9 cellular contexts compared by ENCODE assay signal in genomic region chr5:7849531-7850240, GRCh38. TPM values are rescaled to one million over a fixed set of nuclear protein-coding genes. Genes with fewer than 3 reads are reported as not detected.
DNase-seq lines count a peak whose midpoint lies in the region; ATAC-seq and TF ChIP-seq lines count a peak whose summit lies in the region.
"Had no signal": no experiment of that assay in that cellular context is flagged by ENCODE, and none has a peak within 500 bp of the region (broad histone marks: within the 10 kb centered on the region; RNA-seq: fewer than 3 reads in every experiment).

No MANE protein-coding gene starts in this region.

- no peak overlapping the region for H3K27ac Mint-ChIP-seq in WTC11

- intact Hi-C loops in sigmoid colon (cut with DNase I): no loop called here

- H3K27me3 Mint-ChIP-seq in WTC11 (ENCODE audit: low read depth): peaks cover 74% of the 10 kb centered on the region

- DNase-seq in NCI-H82 (lab: John Stamatoyannopoulos, UW): peak; percentile 61
- no peak for DNase-seq in NCI-H82 treated with DMSO at 0.1 percent for 48 hours (lab: John Stamatoyannopoulos, UW; ENCODE audit: unreplicated experiment)
- DNase-seq in WTC11 (ENCODE audit: low spot score): peak; percentile 49
- no peak for DNase-seq in right atrium auricular region (ENCODE audit: low spot score)
- no peak for DNase-seq in sigmoid colon

- peaks cover 7% of the 10 kb centered on the region for H3K4me1 Mint-ChIP-seq in WTC11

- no peaks in the 10 kb centered on the region for H3K36me3 Mint-ChIP-seq in WTC11

- 6% methylated on average over 37 of the region's 37 CpGs for WGBS in sigmoid colon, 2 donors

- no peak overlapping the region for H3K27ac ChIP-seq in right atrium auricular region
- H3K27ac ChIP-seq in sigmoid colon: no peak overlapping the region
- H3K27ac ChIP-seq: BLaER1 had no signal

- ATAC-seq in WTC11 (peak; percentile 46), HG02840 (IDR thresholded peaks at IDR 0.05; ENCODE audit: low FRiP score, unreplicated experiment) (no peak), HG03520 (IDR thresholded peaks at IDR 0.05; ENCODE audit: unreplicated experiment) (no peak), HG02588 (IDR thresholded peaks at IDR 0.05; ENCODE audit: unreplicated experiment) (no peak)

- POLR2A ChIA-PET in WTC11 (lab: Charles Lee): no interaction called here

- H3K36me3 ChIP-seq in right atrium auricular region (no peaks in the 10 kb centered on the region), sigmoid colon (no peaks in the 10 kb centered on the region)
- H3K36me3 ChIP-seq: BLaER1 had no signal

- no peak for TF ChIP-seq POLR2A in sigmoid colon (IDR thresholded peaks at IDR 0.05)

- H3K27me3 ChIP-seq in right atrium auricular region (peaks cover 4% of the 10 kb centered on the region in 2 donors), sigmoid colon (peaks cover 7 to 45% (median 26%) of the 10 kb centered on the region in 3 donors)

- H3K9me3 Mint-ChIP-seq in WTC11: peaks cover 9% of the 10 kb centered on the region

- H3K4me1 ChIP-seq in right atrium auricular region (peaks cover 0 to 23% of the 10 kb centered on the region in 2 donors), sigmoid colon (peaks cover 0 to 19% (median 17%) of the 10 kb centered on the region in 4 donors)
- H3K4me1 ChIP-seq: BLaER1 had no signal

- H3K4me3 Mint-ChIP-seq in WTC11: peak overlapping the region; percentile 82

- TF ChIP-seq CTCF in WTC11 (IDR thresholded peaks at IDR 0.05): no peak
- peak in 1 of 2 donors; percentile 37 for TF ChIP-seq CTCF in right atrium auricular region (IDR thresholded peaks at IDR 0.05)
- TF ChIP-seq CTCF in sigmoid colon (IDR thresholded peaks at IDR 0.05): no peak

- H3K4me3 ChIP-seq in right atrium auricular region: peak overlapping the region; percentile 34 to 56
- peak overlapping the region; percentile 13 to 61 (median 53) for H3K4me3 ChIP-seq in sigmoid colon
- H3K4me3 ChIP-seq: BLaER1 had no signal

- TF ChIP-seq EP300 in sigmoid colon (IDR thresholded peaks at IDR 0.05): no peak

- CTCF ChIA-PET in WTC11 (lab: Charles Lee): interaction anchor here (0.7 to 2.6 kb wide), 16 partner anchors 11 to 1215 kb away, joined by 3 to 28 read pairs (median 4); partner anchors contain the start of genes FASTKD3 and MTRR

- H3K9me3 ChIP-seq in right atrium auricular region (no peaks in the 10 kb centered on the region), sigmoid colon (no peaks in the 10 kb centered on the region)

TF ChIP-seq in WTC11, 78 proteins besides CTCF, POLR2A, EP300 and RAD21:
- TF ChIP-seq, protein P1, sequence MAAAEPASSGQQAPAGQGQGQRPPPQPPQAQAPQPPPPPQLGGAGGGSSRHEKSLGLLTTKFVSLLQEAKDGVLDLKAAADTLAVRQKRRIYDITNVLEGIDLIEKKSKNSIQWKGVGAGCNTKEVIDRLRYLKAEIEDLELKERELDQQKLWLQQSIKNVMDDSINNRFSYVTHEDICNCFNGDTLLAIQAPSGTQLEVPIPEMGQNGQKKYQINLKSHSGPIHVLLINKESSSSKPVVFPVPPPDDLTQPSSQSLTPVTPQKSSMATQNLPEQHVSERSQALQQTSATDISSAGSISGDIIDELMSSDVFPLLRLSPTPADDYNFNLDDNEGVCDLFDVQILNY (CRISPR knock-in tag; IDR thresholded peaks at IDR 0.05): 0 out of 2 replicates have a peak, but pooled peaks have one; percentile 44
- TF ChIP-seq SP1 (CRISPR knock-in tag; conservative IDR thresholded peaks at IDR 0.05): peak; percentile 45; the same call in 1 of the 2 replicates
- TF ChIP-seq KAT7 (CRISPR knock-in tag; IDR thresholded peaks at IDR 0.05; ENCODE audit: borderline replicate concordance): no peak
- TF ChIP-seq HMGXB4 (CRISPR knock-in tag; IDR thresholded peaks at IDR 0.05): no peak
- no peak for TF ChIP-seq CBFB (CRISPR knock-in tag; IDR thresholded peaks at IDR 0.05; ENCODE audit: low read depth)
- TF ChIP-seq ZNF423 (CRISPR knock-in tag; IDR thresholded peaks at IDR 0.05): peak; percentile 66; the same call in 1 of the 2 replicates
- 0 out of 2 replicates have a peak, but pooled peaks have one; percentile 27 for TF ChIP-seq FOXP1 (CRISPR knock-in tag; IDR thresholded peaks at IDR 0.05; ENCODE audit: borderline replicate concordance)
- no peak for TF ChIP-seq ZNF121 (CRISPR knock-in tag; IDR thresholded peaks at IDR 0.05)
- TF ChIP-seq, protein P2, sequence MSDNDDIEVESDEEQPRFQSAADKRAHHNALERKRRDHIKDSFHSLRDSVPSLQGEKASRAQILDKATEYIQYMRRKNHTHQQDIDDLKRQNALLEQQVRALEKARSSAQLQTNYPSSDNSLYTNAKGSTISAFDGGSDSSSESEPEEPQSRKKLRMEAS (CRISPR knock-in tag; IDR thresholded peaks at IDR 0.05): 0 out of 2 replicates have a peak, but pooled peaks have one; percentile 35

RNA-seq across cellular contexts. Expression of gene CFAP90, which starts 1.2 kb away (rescaled TPM):
- total RNA-seq in WTC11 (2021) (0.21 to 0.64 TPM (median 0.33 TPM) in 3 replicates), right atrium auricular region (not detected), sigmoid colon (under 1 TPM in 1 of 4 donors, not detected in 3; 0.81 TPM)
- polyA plus RNA-seq in sigmoid colon: under 1 TPM in 1 of 3 donors, not detected in 2; 0.04 TPM

RNA-seq across cellular contexts. Expression of gene FASTKD3, which starts 19.1 kb away (rescaled TPM):
- total RNA-seq in WTC11 (2021): 7.8 to 9.6 TPM (median 8.7 TPM) in 3 replicates
- total RNA-seq in right atrium auricular region: 1 to 10 TPM; 4.6 TPM
- 10 to 100 TPM in 1 of 4 donors, 1 to 10 TPM in 3; 3.0 to 11.1 (median 6.1) TPM for total RNA-seq in sigmoid colon
- polyA plus RNA-seq in sigmoid colon: 10 to 100 TPM; 10.3 to 23.4 (median 15.5) TPM

RNA-seq across cellular contexts. Expression of gene MTRR, which starts 19.3 kb away (rescaled TPM):
- total RNA-seq in WTC11 (2021) (39.1 to 46.9 TPM (median 42.3 TPM) in 3 replicates), right atrium auricular region (10 to 100 TPM; 16.2 to 31.3 TPM), sigmoid colon (10 to 100 TPM; 44.4 to 50.4 (median 49.9) TPM)
- 10 to 100 TPM; 13.8 to 22.5 (median 17.3) TPM for polyA plus RNA-seq in sigmoid colon

Comparison
In these comparisons a context has a peak if more than half of its experiments do, and no peak if none do; other contexts are left out.
1. DNase-seq: peak in NCI-H82 (single experiment) and WTC11 (single experiment); none in NCI-H82 treated with DMSO at 0.1 percent for 48 hours (single experiment), right atrium auricular region (single experiment) and sigmoid colon (single experiment).